Comparison of ENCODE assay signal across 17 cellular contexts in the genomic region with DNA sequence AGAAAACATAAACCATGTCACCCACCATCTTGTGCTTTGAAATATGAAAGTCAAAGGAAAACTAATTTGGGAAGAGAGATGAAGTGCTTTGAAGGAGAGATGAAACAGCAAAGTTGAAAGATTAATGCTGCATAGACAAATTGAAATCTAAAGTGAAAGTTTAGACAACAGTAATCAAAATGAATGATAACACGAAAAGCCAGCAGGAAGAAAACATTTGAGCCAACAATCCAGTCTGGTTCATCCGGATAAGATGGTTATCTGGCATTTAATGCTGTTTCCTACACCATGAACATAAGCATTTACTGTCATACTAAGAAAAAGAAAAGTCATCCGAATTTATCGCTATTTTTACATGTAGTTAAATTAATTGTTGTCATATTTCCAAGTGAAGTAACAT. TPM values are rescaled to one million over a fixed set of nuclear protein-coding genes. Genes with fewer than 3 reads are reported as not detected.
A peak's percentile ranks its signal among the peaks of the same experiment; 100 is the strongest.
DNase-seq lines count a peak whose midpoint lies in the region; ATAC-seq, FAIRE-seq and TF ChIP-seq lines count a peak whose summit lies in the region.
"Had no signal": no experiment of that assay in that cellular context is flagged by ENCODE, and none has a peak within 500 bp of the region (broad histone marks: within the 10 kb centered on the region; RNA-seq: fewer than 3 reads in every experiment).

No MANE protein-coding gene starts in this region.

- no peaks in the 10 kb centered on the region for H3K9me1 ChIP-seq in K562 (ENCODE audit: control insufficient read depth, insufficient read depth, low read length)

- H2AFZ ChIP-seq in K562 (ENCODE audit: low read depth, low read length): no peak overlapping the region

- POLR2A ChIA-PET in K562 (lab: Yijun Ruan, JAX): no interaction called here

- ATAC-seq in SK-N-SH treated with all-trans-retinoic acid at 6 μM for 48 hours (no peak), K562 (no peak)

- H3K36me3 Mint-ChIP-seq in nephron (ENCODE audit: low read depth) (no peaks in the 10 kb centered on the region), Calu3 (ENCODE audit: insufficient read depth, unreplicated experiment) (no peaks in the 10 kb centered on the region)
- H3K36me3 Mint-ChIP-seq: CD4-positive, alpha-beta memory T cell had no signal

- H3K9me3 Mint-ChIP-seq in nephron: peaks cover 3% of the 10 kb centered on the region
- H3K9me3 Mint-ChIP-seq in Calu3 (ENCODE audit: low read depth, unreplicated experiment): no peaks in the 10 kb centered on the region

- BruUV-seq in K562 (replicated peaks; lab: Mats Ljungman, UMichigan) (no TSS peak), Calu3 (replicated peaks; lab: Mats Ljungman, UMichigan) (no TSS peak)

- CTCF ChIA-PET in K562 (lab: Yijun Ruan, JAX; ENCODE audit: low intra/inter-chr PET ratio): no interaction called here
- CTCF ChIA-PET in Calu3 (lab: Charles Lee): no interaction called here

- H3K4me1 ChIP-seq in K562 (replicated peaks in 1 of 2; ENCODE audit: control insufficient read depth in 2 of 2, insufficient read depth in 2 of 2, low read length in 2 of 2): no peaks in the 10 kb centered on the region
- peaks cover 0 to 9% of the 10 kb centered on the region in 2 donors for H3K4me1 ChIP-seq in right atrium auricular region
- H3K4me1 ChIP-seq: BE2C had no signal

- H3K4me3 Mint-ChIP-seq in nephron: no peak overlapping the region
- H3K4me3 Mint-ChIP-seq in Calu3 (ENCODE audit: low read depth, unreplicated experiment): no peak overlapping the region
- H3K4me3 Mint-ChIP-seq: CD4-positive, alpha-beta memory T cell; H9 had no signal

- intact Hi-C loops in K562 (cut with micrococcal nuclease): loop anchor here (5.0 kb wide), 1 partner anchor 448 kb away; no protein-coding TSS in a partner anchor
- intact Hi-C loops in Calu3 (cut with micrococcal nuclease; ENCODE audit: unreplicated experiment): loop anchor here (5.0 kb wide), 1 partner anchor 48 kb away; no protein-coding TSS in a partner anchor

- 2% methylated on average over 4 of the region's 4 CpGs for WGBS in K562 (ENCODE audit: insufficient coverage, low coverage, missing lambda C conversion rate)

- peaks cover 8% of the 10 kb centered on the region for H3K4me1 Mint-ChIP-seq in nephron
- no peaks in the 10 kb centered on the region for H3K4me1 Mint-ChIP-seq in Calu3 (ENCODE audit: low read depth, unreplicated experiment)

- no peak for TF ChIP-seq RAD21 in K562 (CRISPR knock-in tag; conservative IDR thresholded peaks at IDR 0.05 in 1 of 2, IDR thresholded peaks at IDR 0.05 in 1 of 2)

- H3K4me3 ChIP-seq in K562 (no peak overlapping the region), right atrium auricular region (no peak overlapping the region)

- H3K36me3 ChIP-seq in K562 (ENCODE audit: control insufficient read depth, insufficient read depth, low read length): no peaks in the 10 kb centered on the region
- H3K36me3 ChIP-seq in right atrium auricular region: no peaks in the 10 kb centered on the region
- H3K36me3 ChIP-seq: BE2C had no signal

- in situ Hi-C loops in K562 (cut with MboI): loop anchor here (25.0 kb wide), 1 partner anchor 773 kb away; no protein-coding TSS in a partner anchor

- no peak for TF ChIP-seq POLR2A in K562 (conservative IDR thresholded peaks at IDR 0.05)

- no peak for TF ChIP-seq EP300 in K562 (IDR thresholded peaks at IDR 0.05; ENCODE audit: low read length)

- no peaks in the 10 kb centered on the region for H3K79me2 ChIP-seq in K562 (ENCODE audit: control insufficient read depth, insufficient read depth, low read length)

- no peaks in the 10 kb centered on the region for H4K20me1 ChIP-seq in K562 (replicated peaks; ENCODE audit: control insufficient read depth, insufficient read depth, low read length)

- H3K27me3 Mint-ChIP-seq in nephron (ENCODE audit: low read depth) (no peaks in the 10 kb centered on the region), Calu3 (ENCODE audit: unreplicated experiment) (no peaks in the 10 kb centered on the region)

- FAIRE-seq in K562 (lab: Jason Lieb, UNC): no peak
- FAIRE-seq: A204.1, GM12892 had no signal

- DNase-seq in K562 (ENCODE audit: extremely low read depth in 1 of 4, low spot score in 3 of 4) (no peak), left kidney (ENCODE audit: low read depth, low spot score) (peak; percentile 2), UCSD-AML1 (lab: John Stamatoyannopoulos, UW; ENCODE audit: unreplicated experiment) (no peak), right atrium auricular region (ENCODE audit: low spot score) (no peak), Calu3 (no peak)
- DNase-seq: BE2C; CD4-positive, alpha-beta memory T cell; DND-41; GDM1; GOT3; H9 had no signal

- TF ChIP-seq CTCF in K562 (IDR thresholded peaks at IDR 0.05 in 2 of 3, conservative IDR thresholded peaks at IDR 0.05 in 1 of 3; ENCODE audit: insufficient read depth in 2 of 3, low read depth in 1 of 3, low read length in 3 of 3) (no peak), nephron (IDR thresholded peaks at IDR 0.05; ENCODE audit: unreplicated experiment in 3 of 3) (no peak), right atrium auricular region (IDR thresholded peaks at IDR 0.05) (no peak), Calu3 (IDR thresholded peaks at IDR 0.05; ENCODE audit: unreplicated experiment) (no peak)

- no peak overlapping the region for H3K27ac ChIP-seq in K562 (ENCODE audit: extremely low read depth, low read depth, low read length)
- H3K27ac ChIP-seq in right atrium auricular region: no peak overlapping the region
- H3K27ac ChIP-seq: C4-2B had no signal

- H3K27ac Mint-ChIP-seq in nephron (peak overlapping the region in 2 of 3 experiments; percentile 7 to 57), Calu3 (ENCODE audit: unreplicated experiment) (no peak overlapping the region)
- H3K27ac Mint-ChIP-seq: CD4-positive, alpha-beta memory T cell; H9 had no signal

- H3K9me3 ChIP-seq in K562 (replicated peaks; ENCODE audit: control insufficient read depth, insufficient read depth, low read depth, low read length) (no peaks in the 10 kb centered on the region), right atrium auricular region (no peaks in the 10 kb centered on the region)
- H3K9me3 ChIP-seq: BE2C had no signal

- no peaks in the 10 kb centered on the region for H3K27me3 ChIP-seq in K562 (ENCODE audit: control insufficient read depth in 2 of 2, insufficient read depth in 2 of 2, low read length in 2 of 2)
- H3K27me3 ChIP-seq in right atrium auricular region: no peaks in the 10 kb centered on the region
- H3K27me3 ChIP-seq: BE2C had no signal

- H3K4me2 ChIP-seq in K562 (ENCODE audit: insufficient read depth, low read length): no peak overlapping the region

- H3K9ac ChIP-seq in K562 (ENCODE audit: insufficient read depth in 1 of 2, low read depth in 2 of 2, low read length in 2 of 2): no peak overlapping the region

TF ChIP-seq in SK-N-SH treated with all-trans-retinoic acid at 6 μM for 48 hours, 23 proteins besides CTCF, POLR2A, EP300 and RAD21 (continues in another document):
- no peak for TF ChIP-seq ZC3H10 (CRISPR knock-in tag; IDR thresholded peaks at IDR 0.05)
- TF ChIP-seq ZFP3 (CRISPR knock-in tag; IDR thresholded peaks at IDR 0.05): no peak
- no peak for TF ChIP-seq ZNF8 (CRISPR knock-in tag; IDR thresholded peaks at IDR 0.05)

TF ChIP-seq in K562, 482 proteins besides CTCF, POLR2A, EP300 and RAD21:
- TF ChIP-seq, protein P1, sequence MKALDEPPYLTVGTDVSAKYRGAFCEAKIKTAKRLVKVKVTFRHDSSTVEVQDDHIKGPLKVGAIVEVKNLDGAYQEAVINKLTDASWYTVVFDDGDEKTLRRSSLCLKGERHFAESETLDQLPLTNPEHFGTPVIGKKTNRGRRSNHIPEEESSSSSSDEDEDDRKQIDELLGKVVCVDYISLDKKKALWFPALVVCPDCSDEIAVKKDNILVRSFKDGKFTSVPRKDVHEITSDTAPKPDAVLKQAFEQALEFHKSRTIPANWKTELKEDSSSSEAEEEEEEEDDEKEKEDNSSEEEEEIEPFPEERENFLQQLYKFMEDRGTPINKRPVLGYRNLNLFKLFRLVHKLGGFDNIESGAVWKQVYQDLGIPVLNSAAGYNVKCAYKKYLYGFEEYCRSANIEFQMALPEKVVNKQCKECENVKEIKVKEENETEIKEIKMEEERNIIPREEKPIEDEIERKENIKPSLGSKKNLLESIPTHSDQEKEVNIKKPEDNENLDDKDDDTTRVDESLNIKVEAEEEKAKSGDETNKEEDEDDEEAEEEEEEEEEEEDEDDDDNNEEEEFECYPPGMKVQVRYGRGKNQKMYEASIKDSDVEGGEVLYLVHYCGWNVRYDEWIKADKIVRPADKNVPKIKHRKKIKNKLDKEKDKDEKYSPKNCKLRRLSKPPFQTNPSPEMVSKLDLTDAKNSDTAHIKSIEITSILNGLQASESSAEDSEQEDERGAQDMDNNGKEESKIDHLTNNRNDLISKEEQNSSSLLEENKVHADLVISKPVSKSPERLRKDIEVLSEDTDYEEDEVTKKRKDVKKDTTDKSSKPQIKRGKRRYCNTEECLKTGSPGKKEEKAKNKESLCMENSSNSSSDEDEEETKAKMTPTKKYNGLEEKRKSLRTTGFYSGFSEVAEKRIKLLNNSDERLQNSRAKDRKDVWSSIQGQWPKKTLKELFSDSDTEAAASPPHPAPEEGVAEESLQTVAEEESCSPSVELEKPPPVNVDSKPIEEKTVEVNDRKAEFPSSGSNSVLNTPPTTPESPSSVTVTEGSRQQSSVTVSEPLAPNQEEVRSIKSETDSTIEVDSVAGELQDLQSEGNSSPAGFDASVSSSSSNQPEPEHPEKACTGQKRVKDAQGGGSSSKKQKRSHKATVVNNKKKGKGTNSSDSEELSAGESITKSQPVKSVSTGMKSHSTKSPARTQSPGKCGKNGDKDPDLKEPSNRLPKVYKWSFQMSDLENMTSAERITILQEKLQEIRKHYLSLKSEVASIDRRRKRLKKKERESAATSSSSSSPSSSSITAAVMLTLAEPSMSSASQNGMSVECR (CRISPR knock-in tag; IDR thresholded peaks at IDR 0.05): no peak
- peak; percentile 14; the same call in 1 of the 2 replicates for TF ChIP-seq ZNF316 (IDR thresholded peaks at IDR 0.05)

RNA-seq across cellular contexts. Expression of a gene that starts 0.6 kb away (rescaled TPM):
- not detected in 2 replicates for total RNA-seq in K562 (2011; cell fraction: chromatin; rRNA removed; ENCODE audit: low replicate concordance)
- total RNA-seq in K562 (2011; cell fraction: nucleolus; rRNA removed): not detected in 2 replicates
- not detected in 2 replicates for total RNA-seq in K562 (2011; cell fraction: nucleoplasm; rRNA removed)
- total RNA-seq in K562 (2014; rRNA removed) (not detected in 2 replicates), K562 (2014; rRNA removed; fragmentation: Illumina TruSeq; extraction: Trizol) (not detected in 2 replicates), K562 (2015; rRNA removed; fragmentation: Illumina TruSeq; extraction: Trizol) (not detected in 2 replicates), K562 (2021) (not detected in 2 replicates), right atrium auricular region (not detected), Calu3 (2022) (not detected in 2 replicates)
- polyA plus RNA-seq in K562 (2011; rRNA removed) (not detected in 2 replicates), K562 (2014; fragmentation: Illumina TruSeq; extraction: Trizol) (not detected in 2 replicates), K562 (2014; fragmentation: Nextera tagmentation; extraction: Ambion mirVana) (not detected), K562 (2014; rRNA removed) (not detected in 2 replicates)
- not detected in 2 replicates for polyA plus RNA-seq in K562 (2011; cell fraction: cytosol; rRNA removed)
- not detected in 2 replicates for polyA plus RNA-seq in K562 (2011; cell fraction: nucleus; rRNA removed)
- polyA plus RNA-seq in K562 (2012): not detected in 2 replicates
- polyA minus RNA-seq in K562 (2011; rRNA and poly(A)+ RNA removed): not detected in 2 replicates
- polyA minus RNA-seq in K562 (2011; cell fraction: cytosol; rRNA and poly(A)+ RNA removed): not detected in 2 replicates
- not detected in 2 replicates for polyA minus RNA-seq in K562 (2011; cell fraction: nucleus; rRNA and poly(A)+ RNA removed)
- total RNA-seq: CD4-positive, alpha-beta memory T cell; H9 had no signal
- polyA plus RNA-seq: AG04450; CD4-positive, alpha-beta memory T cell had no signal
